Comparison of ENCODE assay signal across 1 cellular context in the genomic region with DNA sequence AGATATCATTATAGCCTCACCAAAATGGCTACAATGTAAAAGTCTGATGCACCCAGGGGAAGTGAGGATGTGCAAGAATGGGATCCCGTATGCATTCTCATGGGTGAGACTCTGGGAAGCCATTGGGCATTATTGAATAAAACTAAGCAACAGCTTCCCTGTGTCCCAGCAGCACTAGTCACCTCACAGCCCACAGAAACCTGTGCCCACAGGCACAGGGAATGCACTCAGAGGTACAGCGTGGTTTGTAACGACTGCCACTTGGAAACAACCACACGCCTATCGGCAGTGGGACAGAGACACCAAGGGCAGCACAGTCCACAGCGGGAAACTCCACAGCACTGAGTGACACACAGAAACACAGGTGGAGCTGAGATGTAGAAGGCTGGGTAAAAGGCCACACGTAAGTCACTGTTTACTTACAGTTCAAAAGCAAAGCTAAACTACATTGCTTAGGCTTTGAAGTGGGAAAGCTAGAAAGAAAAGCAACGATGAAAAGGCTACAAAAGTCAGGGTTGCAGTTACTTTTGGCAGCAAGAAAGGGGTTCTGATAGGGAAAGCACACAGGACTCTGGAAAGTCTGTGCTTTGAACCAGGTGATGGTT.
TF ChIP-seq lines count a peak whose summit lies in the region.

No MANE protein-coding gene starts in this region.

TF ChIP-seq in HepG2, 621 proteins besides CTCF, POLR2A, EP300 and RAD21 (continued from another document and continues in another):
- no peak for TF ChIP-seq CAMTA2 (CRISPR knock-in tag; IDR thresholded peaks at IDR 0.05; ENCODE audit: borderline replicate concordance)
- TF ChIP-seq, protein P1, sequence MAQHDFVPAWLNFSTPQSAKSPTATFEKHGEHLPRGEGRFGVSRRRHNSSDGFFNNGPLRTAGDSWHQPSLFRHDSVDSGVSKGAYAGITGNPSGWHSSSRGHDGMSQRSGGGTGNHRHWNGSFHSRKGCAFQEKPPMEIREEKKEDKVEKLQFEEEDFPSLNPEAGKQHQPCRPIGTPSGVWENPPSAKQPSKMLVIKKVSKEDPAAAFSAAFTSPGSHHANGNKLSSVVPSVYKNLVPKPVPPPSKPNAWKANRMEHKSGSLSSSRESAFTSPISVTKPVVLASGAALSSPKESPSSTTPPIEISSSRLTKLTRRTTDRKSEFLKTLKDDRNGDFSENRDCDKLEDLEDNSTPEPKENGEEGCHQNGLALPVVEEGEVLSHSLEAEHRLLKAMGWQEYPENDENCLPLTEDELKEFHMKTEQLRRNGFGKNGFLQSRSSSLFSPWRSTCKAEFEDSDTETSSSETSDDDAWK (CRISPR knock-in tag; IDR thresholded peaks at IDR 0.05) = no peak
- no peak for TF ChIP-seq ZNF605 (CRISPR knock-in tag; IDR thresholded peaks at IDR 0.05)
- no peak for TF ChIP-seq HNRNPH1 (optimal IDR thresholded peaks at IDR 0.05; ENCODE audit: low read depth, low read length)
- 0 out of 2 replicates have a peak, but pooled peaks have one; percentile 51 for TF ChIP-seq MZF1 (CRISPR knock-in tag; IDR thresholded peaks at IDR 0.05; ENCODE audit: borderline replicate concordance)
- no peak for TF ChIP-seq ZNF629 (CRISPR knock-in tag; conservative IDR thresholded peaks at IDR 0.05)
- peak; percentile 63 for TF ChIP-seq HDAC2 (CRISPR knock-in tag; IDR thresholded peaks at IDR 0.05)
- TF ChIP-seq, protein P2, sequence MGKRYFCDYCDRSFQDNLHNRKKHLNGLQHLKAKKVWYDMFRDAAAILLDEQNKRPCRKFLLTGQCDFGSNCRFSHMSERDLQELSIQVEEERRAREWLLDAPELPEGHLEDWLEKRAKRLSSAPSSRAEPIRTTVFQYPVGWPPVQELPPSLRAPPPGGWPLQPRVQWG (CRISPR knock-in tag; IDR thresholded peaks at IDR 0.05; ENCODE audit: borderline replicate concordance, low read depth) = no peak
- no peak for TF ChIP-seq MIER2 (CRISPR knock-in tag; IDR thresholded peaks at IDR 0.05)
- TF ChIP-seq, protein P3, sequence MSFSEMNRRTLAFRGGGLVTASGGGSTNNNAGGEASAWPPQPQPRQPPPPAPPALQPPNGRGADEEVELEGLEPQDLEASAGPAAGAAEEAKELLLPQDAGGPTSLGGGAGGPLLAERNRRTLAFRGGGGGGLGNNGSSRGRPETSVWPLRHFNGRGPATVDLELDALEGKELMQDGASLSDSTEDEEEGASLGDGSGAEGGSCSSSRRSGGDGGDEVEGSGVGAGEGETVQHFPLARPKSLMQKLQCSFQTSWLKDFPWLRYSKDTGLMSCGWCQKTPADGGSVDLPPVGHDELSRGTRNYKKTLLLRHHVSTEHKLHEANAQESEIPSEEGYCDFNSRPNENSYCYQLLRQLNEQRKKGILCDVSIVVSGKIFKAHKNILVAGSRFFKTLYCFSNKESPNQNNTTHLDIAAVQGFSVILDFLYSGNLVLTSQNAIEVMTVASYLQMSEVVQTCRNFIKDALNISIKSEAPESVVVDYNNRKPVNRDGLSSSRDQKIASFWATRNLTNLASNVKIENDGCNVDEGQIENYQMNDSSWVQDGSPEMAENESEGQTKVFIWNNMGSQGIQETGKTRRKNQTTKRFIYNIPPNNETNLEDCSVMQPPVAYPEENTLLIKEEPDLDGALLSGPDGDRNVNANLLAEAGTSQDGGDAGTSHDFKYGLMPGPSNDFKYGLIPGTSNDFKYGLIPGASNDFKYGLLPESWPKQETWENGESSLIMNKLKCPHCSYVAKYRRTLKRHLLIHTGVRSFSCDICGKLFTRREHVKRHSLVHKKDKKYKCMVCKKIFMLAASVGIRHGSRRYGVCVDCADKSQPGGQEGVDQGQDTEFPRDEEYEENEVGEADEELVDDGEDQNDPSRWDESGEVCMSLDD (CRISPR knock-in tag; IDR thresholded peaks at IDR 0.05; ENCODE audit: borderline replicate concordance) = no peak
- no peak for TF ChIP-seq ZFP1 (CRISPR knock-in tag; IDR thresholded peaks at IDR 0.05)
- TF ChIP-seq ZNF230 (CRISPR knock-in tag; IDR thresholded peaks at IDR 0.05) = no peak
- TF ChIP-seq ZNF563 (CRISPR knock-in tag; IDR thresholded peaks at IDR 0.05) = no peak
- no peak for TF ChIP-seq ZNF569 (CRISPR knock-in tag; IDR thresholded peaks at IDR 0.05; ENCODE audit: borderline replicate concordance)
- TF ChIP-seq ZNF556 (CRISPR knock-in tag; IDR thresholded peaks at IDR 0.05; ENCODE audit: borderline replicate concordance) = 0 out of 2 replicates have a peak, but pooled peaks have one; percentile 34
- no peak for TF ChIP-seq ARNTL (CRISPR knock-in tag; IDR thresholded peaks at IDR 0.05)
- TF ChIP-seq RARA (CRISPR knock-in tag; IDR thresholded peaks at IDR 0.05) = peak; percentile 71
- no peak for TF ChIP-seq HDAC6 (IDR thresholded peaks at IDR 0.05; ENCODE audit: low read depth, low read length)
- TF ChIP-seq ZFY (CRISPR knock-in tag; IDR thresholded peaks at IDR 0.05) = no peak
- TF ChIP-seq NCOA2 (CRISPR knock-in tag; IDR thresholded peaks at IDR 0.05) = no peak
- TF ChIP-seq RFX1 (IDR thresholded peaks at IDR 0.05) = no peak
- no peak for TF ChIP-seq ZEB1 (IDR thresholded peaks at IDR 0.05; ENCODE audit: insufficient replicate concordance, low read depth)
- no peak for TF ChIP-seq FOXA1 (IDR thresholded peaks at IDR 0.05)
- peak; percentile 68 for TF ChIP-seq FOXA1 (CRISPR knock-in tag; IDR thresholded peaks at IDR 0.05)
- no peak for TF ChIP-seq NFATC3 (CRISPR knock-in tag; IDR thresholded peaks at IDR 0.05)
- TF ChIP-seq NFIB (CRISPR knock-in tag; IDR thresholded peaks at IDR 0.05; ENCODE audit: borderline replicate concordance) = no peak
- TF ChIP-seq HOXA7 (CRISPR knock-in tag; IDR thresholded peaks at IDR 0.05) = no peak
- TF ChIP-seq NR2F2 (IDR thresholded peaks at IDR 0.05; ENCODE audit: borderline replicate concordance, low read depth) = peak; percentile 48; the same call in 1 of the 2 replicates
- TF ChIP-seq ZNF672 (CRISPR knock-in tag; IDR thresholded peaks at IDR 0.05) = no peak
- no peak for TF ChIP-seq ASH2L (IDR thresholded peaks at IDR 0.05; ENCODE audit: insufficient read length, low read depth, low read length)
- no peak for TF ChIP-seq HNRNPK (IDR thresholded peaks at IDR 0.05; ENCODE audit: low read depth, low read length, poor library complexity, severe bottlenecking)
- TF ChIP-seq TCF7 (IDR thresholded peaks at IDR 0.05; ENCODE audit: low read depth) = peak; percentile 87
- TF ChIP-seq, protein P4, sequence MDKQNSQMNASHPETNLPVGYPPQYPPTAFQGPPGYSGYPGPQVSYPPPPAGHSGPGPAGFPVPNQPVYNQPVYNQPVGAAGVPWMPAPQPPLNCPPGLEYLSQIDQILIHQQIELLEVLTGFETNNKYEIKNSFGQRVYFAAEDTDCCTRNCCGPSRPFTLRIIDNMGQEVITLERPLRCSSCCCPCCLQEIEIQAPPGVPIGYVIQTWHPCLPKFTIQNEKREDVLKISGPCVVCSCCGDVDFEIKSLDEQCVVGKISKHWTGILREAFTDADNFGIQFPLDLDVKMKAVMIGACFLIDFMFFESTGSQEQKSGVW (CRISPR knock-in tag; IDR thresholded peaks at IDR 0.05; ENCODE audit: borderline replicate concordance) = no peak
- TF ChIP-seq, protein P5, sequence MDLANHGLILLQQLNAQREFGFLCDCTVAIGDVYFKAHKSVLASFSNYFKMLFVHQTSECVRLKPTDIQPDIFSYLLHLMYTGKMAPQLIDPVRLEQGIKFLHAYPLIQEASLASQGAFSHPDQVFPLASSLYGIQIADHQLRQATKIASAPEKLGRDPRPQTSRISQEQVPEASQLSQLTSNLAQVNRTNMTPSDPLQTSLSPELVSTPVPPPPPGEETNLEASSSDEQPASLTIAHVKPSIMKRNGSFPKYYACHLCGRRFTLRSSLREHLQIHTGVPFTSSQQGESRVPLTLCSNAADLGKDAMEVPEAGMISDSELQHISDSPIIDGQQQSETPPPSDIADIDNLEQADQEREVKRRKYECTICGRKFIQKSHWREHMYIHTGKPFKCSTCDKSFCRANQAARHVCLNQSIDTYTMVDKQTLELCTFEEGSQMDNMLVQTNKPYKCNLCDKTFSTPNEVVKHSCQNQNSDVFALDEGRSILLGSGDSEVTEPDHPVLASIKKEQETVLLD (CRISPR knock-in tag; IDR thresholded peaks at IDR 0.05; ENCODE audit: low read depth) = no peak
- TF ChIP-seq ZSCAN30 (CRISPR knock-in tag; IDR thresholded peaks at IDR 0.05) = no peak
- TF ChIP-seq, protein P6, sequence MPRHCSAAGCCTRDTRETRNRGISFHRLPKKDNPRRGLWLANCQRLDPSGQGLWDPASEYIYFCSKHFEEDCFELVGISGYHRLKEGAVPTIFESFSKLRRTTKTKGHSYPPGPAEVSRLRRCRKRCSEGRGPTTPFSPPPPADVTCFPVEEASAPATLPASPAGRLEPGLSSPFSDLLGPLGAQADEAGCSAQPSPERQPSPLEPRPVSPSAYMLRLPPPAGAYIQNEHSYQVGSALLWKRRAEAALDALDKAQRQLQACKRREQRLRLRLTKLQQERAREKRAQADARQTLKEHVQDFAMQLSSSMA (CRISPR knock-in tag; IDR thresholded peaks at IDR 0.05) = no peak
- peak; percentile 61; the same call in 1 of the 2 replicates for TF ChIP-seq ZBTB3 (CRISPR knock-in tag; IDR thresholded peaks at IDR 0.05; ENCODE audit: borderline replicate concordance, low read depth)
- TF ChIP-seq REPIN1 (CRISPR knock-in tag; IDR thresholded peaks at IDR 0.05; ENCODE audit: borderline replicate concordance, low read depth) = no peak
- TF ChIP-seq, protein P7, sequence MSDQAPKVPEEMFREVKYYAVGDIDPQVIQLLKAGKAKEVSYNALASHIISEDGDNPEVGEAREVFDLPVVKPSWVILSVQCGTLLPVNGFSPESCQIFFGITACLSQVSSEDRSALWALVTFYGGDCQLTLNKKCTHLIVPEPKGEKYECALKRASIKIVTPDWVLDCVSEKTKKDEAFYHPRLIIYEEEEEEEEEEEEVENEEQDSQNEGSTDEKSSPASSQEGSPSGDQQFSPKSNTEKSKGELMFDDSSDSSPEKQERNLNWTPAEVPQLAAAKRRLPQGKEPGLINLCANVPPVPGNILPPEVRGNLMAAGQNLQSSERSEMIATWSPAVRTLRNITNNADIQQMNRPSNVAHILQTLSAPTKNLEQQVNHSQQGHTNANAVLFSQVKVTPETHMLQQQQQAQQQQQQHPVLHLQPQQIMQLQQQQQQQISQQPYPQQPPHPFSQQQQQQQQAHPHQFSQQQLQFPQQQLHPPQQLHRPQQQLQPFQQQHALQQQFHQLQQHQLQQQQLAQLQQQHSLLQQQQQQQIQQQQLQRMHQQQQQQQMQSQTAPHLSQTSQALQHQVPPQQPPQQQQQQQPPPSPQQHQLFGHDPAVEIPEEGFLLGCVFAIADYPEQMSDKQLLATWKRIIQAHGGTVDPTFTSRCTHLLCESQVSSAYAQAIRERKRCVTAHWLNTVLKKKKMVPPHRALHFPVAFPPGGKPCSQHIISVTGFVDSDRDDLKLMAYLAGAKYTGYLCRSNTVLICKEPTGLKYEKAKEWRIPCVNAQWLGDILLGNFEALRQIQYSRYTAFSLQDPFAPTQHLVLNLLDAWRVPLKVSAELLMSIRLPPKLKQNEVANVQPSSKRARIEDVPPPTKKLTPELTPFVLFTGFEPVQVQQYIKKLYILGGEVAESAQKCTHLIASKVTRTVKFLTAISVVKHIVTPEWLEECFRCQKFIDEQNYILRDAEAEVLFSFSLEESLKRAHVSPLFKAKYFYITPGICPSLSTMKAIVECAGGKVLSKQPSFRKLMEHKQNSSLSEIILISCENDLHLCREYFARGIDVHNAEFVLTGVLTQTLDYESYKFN (CRISPR knock-in tag; conservative IDR thresholded peaks at IDR 0.05) = peak; percentile 83
- TF ChIP-seq SAFB2 (CRISPR knock-in tag; IDR thresholded peaks at IDR 0.05; ENCODE audit: borderline replicate concordance, low read depth) = no peak
- TF ChIP-seq, protein P8, sequence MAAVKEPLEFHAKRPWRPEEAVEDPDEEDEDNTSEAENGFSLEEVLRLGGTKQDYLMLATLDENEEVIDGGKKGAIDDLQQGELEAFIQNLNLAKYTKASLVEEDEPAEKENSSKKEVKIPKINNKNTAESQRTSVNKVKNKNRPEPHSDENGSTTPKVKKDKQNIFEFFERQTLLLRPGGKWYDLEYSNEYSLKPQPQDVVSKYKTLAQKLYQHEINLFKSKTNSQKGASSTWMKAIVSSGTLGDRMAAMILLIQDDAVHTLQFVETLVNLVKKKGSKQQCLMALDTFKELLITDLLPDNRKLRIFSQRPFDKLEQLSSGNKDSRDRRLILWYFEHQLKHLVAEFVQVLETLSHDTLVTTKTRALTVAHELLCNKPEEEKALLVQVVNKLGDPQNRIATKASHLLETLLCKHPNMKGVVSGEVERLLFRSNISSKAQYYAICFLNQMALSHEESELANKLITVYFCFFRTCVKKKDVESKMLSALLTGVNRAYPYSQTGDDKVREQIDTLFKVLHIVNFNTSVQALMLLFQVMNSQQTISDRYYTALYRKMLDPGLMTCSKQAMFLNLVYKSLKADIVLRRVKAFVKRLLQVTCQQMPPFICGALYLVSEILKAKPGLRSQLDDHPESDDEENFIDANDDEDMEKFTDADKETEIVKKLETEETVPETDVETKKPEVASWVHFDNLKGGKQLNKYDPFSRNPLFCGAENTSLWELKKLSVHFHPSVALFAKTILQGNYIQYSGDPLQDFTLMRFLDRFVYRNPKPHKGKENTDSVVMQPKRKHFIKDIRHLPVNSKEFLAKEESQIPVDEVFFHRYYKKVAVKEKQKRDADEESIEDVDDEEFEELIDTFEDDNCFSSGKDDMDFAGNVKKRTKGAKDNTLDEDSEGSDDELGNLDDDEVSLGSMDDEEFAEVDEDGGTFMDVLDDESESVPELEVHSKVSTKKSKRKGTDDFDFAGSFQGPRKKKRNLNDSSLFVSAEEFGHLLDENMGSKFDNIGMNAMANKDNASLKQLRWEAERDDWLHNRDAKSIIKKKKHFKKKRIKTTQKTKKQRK (IDR thresholded peaks at IDR 0.05; ENCODE audit: low read length) = no peak
- TF ChIP-seq ZNF326 (CRISPR knock-in tag; IDR thresholded peaks at IDR 0.05; ENCODE audit: borderline replicate concordance) = no peak
- no peak for TF ChIP-seq NPAS2 (CRISPR knock-in tag; IDR thresholded peaks at IDR 0.05; ENCODE audit: borderline replicate concordance)
